8 cellular contexts compared by ENCODE assay signal in genomic region chrX:1205681-1206611, GRCh38. TPM values are rescaled to one million over a fixed set of nuclear protein-coding genes. Genes with fewer than 3 reads are reported as not detected.
DNase-seq lines count a peak whose midpoint lies in the region; ATAC-seq and TF ChIP-seq lines count a peak whose summit lies in the region.

No MANE protein-coding gene starts in this region.

- no peak overlapping the region for H2BK120ac ChIP-seq in mesenchymal stem cell (ENCODE audit: low read depth, low read length)

- H3K9ac ChIP-seq in endocrine pancreas (ENCODE audit: control insufficient read depth, insufficient read depth, low read length), result no peak overlapping the region
- H3K9ac ChIP-seq in mesenchymal stem cell (ENCODE audit: low read length), result peak overlapping the region; percentile 47

- no peaks in the 10 kb centered on the region for H3K36me3 Mint-ChIP-seq in activated B cell treated with CpG ODN at 0.5 μM for 24 hours (ENCODE audit: low read depth)

- H3K4me3 Mint-ChIP-seq in activated B cell treated with CpG ODN at 0.5 μM for 24 hours, result peak overlapping the region; percentile 76

- H2AFZ ChIP-seq in mesenchymal stem cell (ENCODE audit: low read depth, low read length), result peak overlapping the region; percentile 71

- peaks cover 5% of the 10 kb centered on the region for H3K27me3 Mint-ChIP-seq in activated B cell treated with CpG ODN at 0.5 μM for 24 hours

- H2BK12ac ChIP-seq in mesenchymal stem cell (ENCODE audit: low read length in 2 of 2), result peak overlapping the region; percentile 56 to 77

- H3K4me1 ChIP-seq in endocrine pancreas (ENCODE audit: control insufficient read depth, insufficient read depth, low read length), result no peaks in the 10 kb centered on the region
- H3K4me1 ChIP-seq in mesenchymal stem cell (ENCODE audit: control insufficient read depth, insufficient read depth, low read depth, low read length), result peaks cover 2% of the 10 kb centered on the region
- peaks cover 0 to 18% of the 10 kb centered on the region in 2 donors for H3K4me1 ChIP-seq in thyroid gland

- 3% methylated on average over 32 of the region's 33 CpGs for WGBS in mesenchymal stem cell
- WGBS in thyroid gland, 2 donors, result 1 to 3% methylated on average over 33 of the region's 33 CpGs

- no peak overlapping the region for H2BK15ac ChIP-seq in mesenchymal stem cell (ENCODE audit: low read depth, poor library complexity, severe bottlenecking)

- no peak overlapping the region for H3K27ac Mint-ChIP-seq in activated B cell treated with CpG ODN at 0.5 μM for 24 hours

- H3K27ac ChIP-seq in mesenchymal stem cell (ENCODE audit: low read length, poor library complexity, severe bottlenecking) (no peak overlapping the region), thyroid gland (no peak overlapping the region)

- H3K36me3 ChIP-seq in endocrine pancreas (ENCODE audit: control insufficient read depth, insufficient read depth, low read length), result no peaks in the 10 kb centered on the region
- H3K36me3 ChIP-seq in mesenchymal stem cell (ENCODE audit: control insufficient read depth in 1 of 2, insufficient read depth in 2 of 2, low read depth in 1 of 2, low read length in 2 of 2), result no peaks in the 10 kb centered on the region
- H3K36me3 ChIP-seq in thyroid gland, result no peaks in the 10 kb centered on the region

- H4K8ac ChIP-seq in mesenchymal stem cell (ENCODE audit: low read length), result peak overlapping the region; percentile 81

- ATAC-seq in activated B cell treated with CpG ODN at 0.5 μM for 24 hours (ENCODE audit: low read depth) (peak; percentile 77), HG02798 (IDR thresholded peaks at IDR 0.05; ENCODE audit: poor library complexity, unreplicated experiment) (no peak)

- H4K91ac ChIP-seq in mesenchymal stem cell (ENCODE audit: low read length), result peak overlapping the region; percentile 57

- H2BK5ac ChIP-seq in mesenchymal stem cell (ENCODE audit: low read depth, low read length, poor library complexity, severe bottlenecking), result no peak overlapping the region

- POLR2A ChIA-PET in activated B cell treated with CpG ODN at 0.5 μM for 24 hours (lab: Charles Lee), result no interaction called here

- H3K18ac ChIP-seq in mesenchymal stem cell (ENCODE audit: low read depth in 1 of 2, low read length in 2 of 2), result peak overlapping the region in 1 of 2 experiments; percentile 48

- H3K4me2 ChIP-seq in mesenchymal stem cell (ENCODE audit: low read length, poor library complexity, severe bottlenecking), result peak overlapping the region; percentile 16

- no peak overlapping the region for H3K14ac ChIP-seq in mesenchymal stem cell (ENCODE audit: low read length in 2 of 2)

- peak overlapping the region; percentile 68 for H3K4me3 ChIP-seq in endocrine pancreas (ENCODE audit: control insufficient read depth, insufficient read depth, low read length)
- peak overlapping the region in 1 of 2 experiments; percentile 65 for H3K4me3 ChIP-seq in mesenchymal stem cell (ENCODE audit: insufficient read depth in 1 of 2, low read depth in 1 of 2, low read length in 2 of 2)
- H3K4me3 ChIP-seq in thyroid gland (replicated peaks in 1 of 3), result peak overlapping the region in 1 of 3 donors; percentile 23

- no peaks in the 10 kb centered on the region for H3K79me1 ChIP-seq in mesenchymal stem cell (replicated peaks; ENCODE audit: low read length, poor library complexity, severe bottlenecking)

- no peak overlapping the region for H2AK5ac ChIP-seq in mesenchymal stem cell (ENCODE audit: low read length, severe bottlenecking)

- no peak for TF ChIP-seq CTCF in activated B cell treated with CpG ODN at 0.5 μM for 24 hours (IDR thresholded peaks at IDR 0.05)
- TF ChIP-seq CTCF in thyroid gland (IDR thresholded peaks at IDR 0.05), result no peak

- TF ChIP-seq POLR2A in thyroid gland (IDR thresholded peaks at IDR 0.05) (no peak), erythroblast (IDR thresholded peaks at IDR 0.05; ENCODE audit: low read length) (no peak)

- H3K9me3 ChIP-seq in endocrine pancreas (ENCODE audit: control insufficient read depth, low read length), result no peaks in the 10 kb centered on the region
- no peaks in the 10 kb centered on the region for H3K9me3 ChIP-seq in mesenchymal stem cell (ENCODE audit: control insufficient read depth, low read length)
- H3K9me3 ChIP-seq in thyroid gland, result no peaks in the 10 kb centered on the region

- H3K27me3 ChIP-seq in endocrine pancreas (ENCODE audit: control insufficient read depth, insufficient read depth, low read length) (peaks cover 2% of the 10 kb centered on the region), mesenchymal stem cell (ENCODE audit: control insufficient read depth in 1 of 2, insufficient read depth in 1 of 2, low read length in 2 of 2) (peaks cover 0 to 4% of the 10 kb centered on the region in 2 experiments), thyroid gland (no peaks in the 10 kb centered on the region)

- H3K4me1 Mint-ChIP-seq in activated B cell treated with CpG ODN at 0.5 μM for 24 hours, result peaks cover 17% of the 10 kb centered on the region

- DNase-seq in HCEC 1CT (peak; percentile 41), activated B cell treated with CpG ODN at 0.5 μM for 24 hours (no peak), mesenchymal stem cell (peak; percentile 93), thyroid gland (peak; percentile 14 to 16), NCI-H2107 (lab: John Stamatoyannopoulos, UW) (no peak), erythroblast (lab: John Stamatoyannopoulos, UW) (no peak)

- CTCF ChIA-PET in activated B cell treated with CpG ODN at 0.5 μM for 24 hours (lab: Charles Lee), result no interaction called here

- no peak overlapping the region for H3K4ac ChIP-seq in mesenchymal stem cell (ENCODE audit: low read depth in 1 of 2, low read length in 2 of 2)

- intact Hi-C loops in activated B cell treated with CpG ODN at 0.5 μM for 24 hours (cut with micrococcal nuclease) (loop anchor here (1.0 to 2.0 kb wide), 2 partner anchors 40 to 187 kb away; partner anchors contain the start of gene SLC25A6), thyroid gland (cut with DNase I) (no loop called here)

- H3K23ac ChIP-seq in mesenchymal stem cell (ENCODE audit: low read length in 2 of 2), result no peak overlapping the region

- no peaks in the 10 kb centered on the region for H3K9me3 Mint-ChIP-seq in activated B cell treated with CpG ODN at 0.5 μM for 24 hours

RNA-seq across cellular contexts. Expression of gene CRLF2, which starts 6.5 kb away (rescaled TPM):
- not detected in 2 replicates for total RNA-seq in activated B cell treated with CpG ODN at 0.5 μM for 24 hours
- polyA plus RNA-seq in mesenchymal stem cell (2013, experiment 1 of 2), result 0.22 TPM
- polyA plus RNA-seq in mesenchymal stem cell (2013, experiment 2 of 2), result 0.19 TPM
- not detected for total RNA-seq in thyroid gland

Comparison
In these comparisons a context has a peak if more than half of its experiments do, and no peak if none do; other contexts are left out.
1. DNase-seq: peak in HCEC 1CT (single experiment), mesenchymal stem cell (single experiment) and thyroid gland (2 of 2); none in activated B cell treated with CpG ODN at 0.5 μM for 24 hours (single experiment), NCI-H2107 (single experiment) and erythroblast (0 of 2).